In genomic region chr10:74156919-74157289, GRCh38 we compare ENCODE assay signal across 1 cellular context.
TF ChIP-seq lines count a peak whose summit lies in the region.

No MANE protein-coding gene starts in this region.

TF ChIP-seq in GM23338, 12 proteins besides CTCF, POLR2A, EP300 and RAD21 (continued from another document):
- TF ChIP-seq REST (IDR thresholded peaks at IDR 0.05; ENCODE audit: unreplicated experiment) (no peak), ZNF114 (CRISPR knock-in tag; IDR thresholded peaks at IDR 0.05) (no peak), JUNB (IDR thresholded peaks at IDR 0.05; ENCODE audit: unreplicated experiment) (no peak), CREB1 (CRISPR knock-in tag; IDR thresholded peaks at IDR 0.05; ENCODE audit: low read depth) (no peak), POLR2AphosphoS5 (IDR thresholded peaks at IDR 0.05; ENCODE audit: low read depth) (no peak), NANOG (IDR thresholded peaks at IDR 0.05; ENCODE audit: borderline replicate concordance) (no peak), STAT1 (IDR thresholded peaks at IDR 0.05; ENCODE audit: unreplicated experiment) (no peak), EZH2 (IDR thresholded peaks at IDR 0.05; ENCODE audit: low read depth, unreplicated experiment) (no peak)
TF ChIP-seq in GM23338: peak in this region for 0.
